ENCODE assay signal across 9 cellular contexts in genomic region chr1:152112101-152112884, GRCh38. TPM values are rescaled to one million over a fixed set of nuclear protein-coding genes. Genes with fewer than 3 reads are reported as not detected.
DNase-seq lines count a peak whose midpoint lies in the region; ATAC-seq and TF ChIP-seq lines count a peak whose summit lies in the region.
"Had no signal": no experiment of that assay in that cellular context is flagged by ENCODE, and none has a peak within 500 bp of the region (broad histone marks: within the 10 kb centered on the region; RNA-seq: fewer than 3 reads in every experiment).

No MANE protein-coding gene starts in this region.

- H3K9me3 Mint-ChIP-seq in activated CD4-positive, alpha-beta T cell treated with anti-CD3 and anti-CD28 coated beads, Interleukin-2, amount 10 ng/mL, durations not matched to agents 7 days and 5 days = no peaks in the 10 kb centered on the region
- peaks cover 14% of the 10 kb centered on the region for H3K9me3 Mint-ChIP-seq in nephron progenitor cell

- H3K4me3 ChIP-seq in fibroblast of villous mesenchyme (ENCODE audit: low read depth, low read length) = peak overlapping the region; percentile 2

- peaks cover 18% of the 10 kb centered on the region for H3K27me3 Mint-ChIP-seq in activated CD4-positive, alpha-beta T cell treated with anti-CD3 and anti-CD28 coated beads, Interleukin-2, amount 10 ng/mL, durations not matched to agents 7 days and 5 days
- H3K27me3 Mint-ChIP-seq in nephron progenitor cell (ENCODE audit: low read depth, poor library complexity) = no peaks in the 10 kb centered on the region

- peaks cover 3% of the 10 kb centered on the region for H3K36me3 Mint-ChIP-seq in activated CD4-positive, alpha-beta T cell treated with anti-CD3 and anti-CD28 coated beads, Interleukin-2, amount 10 ng/mL, durations not matched to agents 7 days and 5 days (ENCODE audit: low read depth)
- no peaks in the 10 kb centered on the region for H3K36me3 Mint-ChIP-seq in nephron progenitor cell (ENCODE audit: low read depth)

- no peak overlapping the region for H3K4me3 Mint-ChIP-seq in activated CD4-positive, alpha-beta T cell treated with anti-CD3 and anti-CD28 coated beads, Interleukin-2, amount 10 ng/mL, durations not matched to agents 7 days and 5 days
- no peak overlapping the region for H3K4me3 Mint-ChIP-seq in nephron progenitor cell

- POLR2A ChIA-PET in activated CD4-positive, alpha-beta T cell treated with anti-CD3 and anti-CD28 coated beads, Interleukin-2, amount 10 ng/mL, durations not matched to agents 7 days and 5 days (lab: Charles Lee) = interaction anchor here (0.6 kb wide), 1 partner anchor 55 kb away, joined by 3 read pairs; no protein-coding TSS in a partner anchor

- ATAC-seq in GM19397 (IDR thresholded peaks at IDR 0.05; ENCODE audit: unreplicated experiment) = no peak

- no peaks in the 10 kb centered on the region for H3K4me1 Mint-ChIP-seq in activated CD4-positive, alpha-beta T cell treated with anti-CD3 and anti-CD28 coated beads, Interleukin-2, amount 10 ng/mL, durations not matched to agents 7 days and 5 days
- H3K4me1 Mint-ChIP-seq in nephron progenitor cell = no peaks in the 10 kb centered on the region

- TF ChIP-seq CTCF in fibroblast of villous mesenchyme (IDR thresholded peaks at IDR 0.05; ENCODE audit: insufficient read depth, low read depth, low read length) = no peak
- no peak for TF ChIP-seq CTCF in nephron progenitor cell (IDR thresholded peaks at IDR 0.05)

- CTCF ChIA-PET in activated CD4-positive, alpha-beta T cell treated with anti-CD3 and anti-CD28 coated beads, Interleukin-2, amount 10 ng/mL, durations not matched to agents 7 days and 5 days (lab: Charles Lee) = interaction anchor here (0.7 to 1.0 kb wide), 2 partner anchors 48 to 72 kb away, joined by 3 to 5 read pairs; no protein-coding TSS in a partner anchor

- no peak overlapping the region for H3K27ac Mint-ChIP-seq in activated CD4-positive, alpha-beta T cell treated with anti-CD3 and anti-CD28 coated beads, Interleukin-2, amount 10 ng/mL, durations not matched to agents 7 days and 5 days
- no peak overlapping the region for H3K27ac Mint-ChIP-seq in nephron progenitor cell

- DNase-seq in activated CD4-positive, alpha-beta T cell treated with anti-CD3 and anti-CD28 coated beads, Interleukin-2, amount 50 U/mL, for 48 hours = peak; percentile 15 to 21
- no peak for DNase-seq in activated CD4-positive, alpha-beta T cell treated with anti-CD3 and anti-CD28 coated beads, Interleukin-2, amount 10 ng/mL, durations not matched to agents 7 days and 5 days
- DNase-seq in NCI-H460 (ENCODE audit: extremely low read depth, low read depth) (peak; percentile 7), fibroblast of villous mesenchyme (ENCODE audit: low read depth) (no peak), nephron progenitor cell (no peak), mesenteric fat pad (ENCODE audit: low spot score) (no peak)
- DNase-seq in stimulated activated CD8-positive, alpha-beta memory T cell treated with anti-CD3 and anti-CD28 coated beads, Interleukin-4, amount 100 ng/mL, for 48 hours = peak; percentile 28

RNA-seq across cellular contexts. Expression of gene TCHH, which starts 3.0 kb away (rescaled TPM):
- under 1 TPM; 0.05 to 0.06 TPM for total RNA-seq in activated CD4-positive, alpha-beta T cell treated with anti-CD3 and anti-CD28 coated beads, Interleukin-2, amount 10 ng/mL, durations not matched to agents 7 days and 5 days
- 0.02 and 0.03 TPM in 2 replicates for total RNA-seq in NCI-H460 (2014; rRNA removed; shearing (Covaris generic))
- polyA plus RNA-seq in NCI-H460 (2014; cell fraction: nucleus; rRNA removed) = 0.02 and 0.10 TPM in 2 replicates
- total RNA-seq in fibroblast of villous mesenchyme (under 0.01 TPM in 1 of 2 replicates, not detected in the other), mesenteric fat pad (1.1 TPM)

RNA-seq across cellular contexts. Expression of gene TCHHL1, which starts 23.4 kb away (rescaled TPM):
- not detected for total RNA-seq in activated CD4-positive, alpha-beta T cell treated with anti-CD3 and anti-CD28 coated beads, Interleukin-2, amount 10 ng/mL, durations not matched to agents 7 days and 5 days
- not detected in 2 replicates for total RNA-seq in NCI-H460 (2014; rRNA removed; shearing (Covaris generic))
- not detected in 2 replicates for polyA plus RNA-seq in NCI-H460 (2014; cell fraction: nucleus; rRNA removed)
- total RNA-seq in fibroblast of villous mesenchyme = not detected in 2 replicates
- total RNA-seq in mesenteric fat pad = 0.42 TPM
- polyA plus RNA-seq: adipose tissue had no signal

RNA-seq across cellular contexts. Expression of gene RPTN, which starts 46.7 kb away (rescaled TPM):
- not detected for total RNA-seq in activated CD4-positive, alpha-beta T cell treated with anti-CD3 and anti-CD28 coated beads, Interleukin-2, amount 10 ng/mL, durations not matched to agents 7 days and 5 days
- total RNA-seq in NCI-H460 (2014; rRNA removed; shearing (Covaris generic)) = not detected in 2 replicates
- polyA plus RNA-seq in NCI-H460 (2014; cell fraction: nucleus; rRNA removed) = not detected in 2 replicates
- total RNA-seq in fibroblast of villous mesenchyme (not detected in 2 replicates), mesenteric fat pad (not detected)
- polyA plus RNA-seq: adipose tissue had no signal

Comparison
In these comparisons a context has a peak if more than half of its experiments do, and no peak if none do; other contexts are left out.
1. DNase-seq: peak in activated CD4-positive, alpha-beta T cell treated with anti-CD3 and anti-CD28 coated beads, Interleukin-2, amount 50 U/mL, for 48 hours (2 of 2), NCI-H460 (single experiment) and stimulated activated CD8-positive, alpha-beta memory T cell treated with anti-CD3 and anti-CD28 coated beads, Interleukin-4, amount 100 ng/mL, for 48 hours (single experiment); none in activated CD4-positive, alpha-beta T cell treated with anti-CD3 and anti-CD28 coated beads, Interleukin-2, amount 10 ng/mL, durations not matched to agents 7 days and 5 days (single experiment), fibroblast of villous mesenchyme (single experiment), nephron progenitor cell (single experiment) and mesenteric fat pad (single experiment).